Comparison of ENCODE assay signal across 19 cellular contexts in the genomic region with DNA sequence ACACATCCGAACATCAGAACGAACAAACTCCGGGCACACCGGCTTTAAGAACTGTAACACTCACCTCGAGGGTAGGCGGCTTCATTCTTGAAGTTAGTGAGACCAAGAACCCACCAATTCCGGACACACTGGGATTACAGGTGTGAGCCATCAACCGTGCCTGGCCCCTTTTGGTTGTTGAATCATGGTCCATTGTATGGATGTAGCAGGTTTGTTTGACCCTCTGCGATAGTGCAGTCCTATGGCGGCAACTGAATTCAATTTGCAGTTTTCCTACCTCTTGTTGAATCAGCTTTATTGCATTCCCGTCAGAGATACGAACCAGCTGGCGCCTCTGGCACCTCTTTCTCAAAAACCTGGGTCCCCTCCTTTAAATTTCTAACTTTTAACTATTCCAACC.
DNase-seq lines count a peak whose midpoint lies in the region; ATAC-seq, FAIRE-seq and TF ChIP-seq lines count a peak whose summit lies in the region.
"Had no signal": no experiment of that assay in that cellular context is flagged by ENCODE, and none has a peak within 500 bp of the region (broad histone marks: within the 10 kb centered on the region; RNA-seq: fewer than 3 reads in every experiment).

No MANE protein-coding gene starts in this region.

- peaks cover 8% of the 10 kb centered on the region for H3K27me3 Mint-ChIP-seq in CD4-positive, CD25-positive, alpha-beta regulatory T cell
- H3K27me3 Mint-ChIP-seq in Caco-2 (ENCODE audit: insufficient read depth, unreplicated experiment) (no peaks in the 10 kb centered on the region), T-helper 17 cell (peaks cover 39% of the 10 kb centered on the region)

- no peak overlapping the region for H4K8ac ChIP-seq in H1 (ENCODE audit: extremely low read depth, insufficient read depth, low read length)

- no peaks in the 10 kb centered on the region for H3K27me3 ChIP-seq in CD4-positive, CD25-positive, alpha-beta regulatory T cell (ENCODE audit: control insufficient read depth, insufficient read depth, low read length)
- no peaks in the 10 kb centered on the region for H3K27me3 ChIP-seq in Caco-2 (replicated peaks; ENCODE audit: control insufficient read depth, insufficient read depth, low read length)
- no peaks in the 10 kb centered on the region for H3K27me3 ChIP-seq in H1 (replicated peaks in 1 of 4; ENCODE audit: control insufficient read depth in 3 of 4, extremely low read depth in 1 of 4, insufficient read depth in 3 of 4, low read length in 3 of 4)
- H3K27me3 ChIP-seq: BE2C had no signal

- no peaks in the 10 kb centered on the region for H3K9me3 ChIP-seq in CD4-positive, CD25-positive, alpha-beta regulatory T cell (ENCODE audit: control insufficient read depth in 2 of 2, low read length in 2 of 2)
- H3K9me3 ChIP-seq in Caco-2 (no peaks in the 10 kb centered on the region), T-helper 17 cell (ENCODE audit: control insufficient read depth, low read length, poor library complexity, severe bottlenecking) (no peaks in the 10 kb centered on the region), H1 (ENCODE audit: insufficient read depth in 2 of 2, low read depth in 1 of 2, low read length in 1 of 2) (no peaks in the 10 kb centered on the region)
- H3K9me3 ChIP-seq: BE2C had no signal

- H3K23ac ChIP-seq in H1 (ENCODE audit: insufficient read length), result no peak overlapping the region

- no peak overlapping the region for H2AK5ac ChIP-seq in H1 (ENCODE audit: low read depth, low read length)

- no peak overlapping the region for H3K9ac ChIP-seq in H1 (replicated peaks in 1 of 4; ENCODE audit: extremely low read depth in 1 of 4, low read depth in 3 of 4, low read length in 3 of 4)

- H3K4me1 ChIP-seq in CD4-positive, CD25-positive, alpha-beta regulatory T cell (ENCODE audit: control insufficient read depth, insufficient read depth, low read length, poor library complexity, severe bottlenecking), result peaks cover 11% of the 10 kb centered on the region
- H3K4me1 ChIP-seq in Caco-2 (peaks cover 30% of the 10 kb centered on the region), H1 (replicated peaks in 1 of 4; ENCODE audit: control insufficient read depth in 3 of 4, insufficient read depth in 4 of 4, low read length in 3 of 4) (no peaks in the 10 kb centered on the region)

- H3K18ac ChIP-seq in H1 (ENCODE audit: extremely low read depth, low read length), result no peak overlapping the region

- no peaks in the 10 kb centered on the region for H3K23me2 ChIP-seq in H1 (ENCODE audit: low read depth, low read length)

- peak overlapping the region in 2 of 3 donors; percentile 25 to 86 for H3K27ac Mint-ChIP-seq in CD4-positive, CD25-positive, alpha-beta regulatory T cell
- H3K27ac Mint-ChIP-seq in Caco-2 (ENCODE audit: unreplicated experiment) (peak overlapping the region; percentile 57), T-helper 17 cell (peak overlapping the region; percentile 39)

- no peaks in the 10 kb centered on the region for H3K79me2 ChIP-seq in H1 (ENCODE audit: control insufficient read depth in 1 of 2, insufficient read depth in 2 of 2, low read length in 2 of 2)

- H2BK5ac ChIP-seq in H1 (ENCODE audit: low read depth, low read length), result no peak overlapping the region

- no peaks in the 10 kb centered on the region for H3K36me3 ChIP-seq in CD4-positive, CD25-positive, alpha-beta regulatory T cell (ENCODE audit: control insufficient read depth, insufficient read depth, low read length)
- H3K36me3 ChIP-seq in Caco-2 (ENCODE audit: control insufficient read depth, insufficient read depth, low read length) (no peaks in the 10 kb centered on the region), H1 (ENCODE audit: control insufficient read depth in 2 of 4, insufficient read depth in 4 of 4, low read length in 3 of 4) (no peaks in the 10 kb centered on the region)
- H3K36me3 ChIP-seq: BE2C had no signal

- DNase-seq in CD4-positive, CD25-positive, alpha-beta regulatory T cell, result no peak
- DNase-seq in Caco-2, result no peak
- DNase-seq in T-helper 17 cell, result no peak
- DNase-seq in H1 (ENCODE audit: low read depth in 1 of 2, low spot score in 2 of 2), result no peak
- DNase-seq in SIG-M5 (lab: John Stamatoyannopoulos, UW), result no peak
- DNase-seq in AG20443 (ENCODE audit: low spot score), result no peak
- no peak for DNase-seq in NCI-H1105 treated with DMSO at 0.1 percent for 48 hours (lab: John Stamatoyannopoulos, UW)
- DNase-seq: BE2C, DMS153, HCEC 1CT, hypothalamus, kidney glomerular epithelial cell, mesendoderm, NCI-H1417, RPMI8226, SW 1271, trophoblast cell had no signal

- ATAC-seq in CD4-positive, CD25-positive, alpha-beta regulatory T cell (ENCODE audit: low read depth in 2 of 2), result no peak
- ATAC-seq in T-helper 17 cell (no peak), GM19452 (IDR thresholded peaks at IDR 0.05; ENCODE audit: unreplicated experiment) (no peak)

- H3K14ac ChIP-seq in H1 (ENCODE audit: insufficient read length), result no peak overlapping the region

- peaks cover 0 to 2% (median 0%) of the 10 kb centered on the region in 7 donors for H3K9me3 Mint-ChIP-seq in CD4-positive, CD25-positive, alpha-beta regulatory T cell
- H3K9me3 Mint-ChIP-seq in Caco-2 (ENCODE audit: unreplicated experiment), result no peaks in the 10 kb centered on the region

- TF ChIP-seq CTCF in Caco-2 (IDR thresholded peaks at IDR 0.05; ENCODE audit: insufficient read depth in 1 of 2, low read depth in 1 of 2, low read length in 1 of 2, severe bottlenecking in 1 of 2, unreplicated experiment in 1 of 2) (no peak), H1 (IDR thresholded peaks at IDR 0.05; ENCODE audit: control extremely low read depth in 1 of 3, insufficient read depth in 1 of 3, low read depth in 1 of 3, low read length in 3 of 3) (no peak)

- no peak overlapping the region for H2BK20ac ChIP-seq in H1 (ENCODE audit: low read length)

- H4K20me1 ChIP-seq in H1 (replicated peaks in 1 of 2; ENCODE audit: control insufficient read depth in 1 of 2, insufficient read depth in 2 of 2, low read length in 2 of 2), result no peaks in the 10 kb centered on the region

- CTCF ChIA-PET in Caco-2 (lab: Charles Lee) (no interaction called here), H1 (lab: Charles Lee; ENCODE audit: partially characterized antibody) (interaction anchor here (0.6 to 1.9 kb wide), 3 partner anchors 11 to 60 kb away, joined by 4 to 6 read pairs (median 5); no protein-coding TSS in a partner anchor)

- H3K4me3 Mint-ChIP-seq in CD4-positive, CD25-positive, alpha-beta regulatory T cell, result peak overlapping the region; percentile 76 to 88 (median 82)
- H3K4me3 Mint-ChIP-seq in Caco-2 (ENCODE audit: unreplicated experiment) (no peak overlapping the region), T-helper 17 cell (peak overlapping the region; percentile 88)

- intact Hi-C loops in Caco-2 (cut with micrococcal nuclease; ENCODE audit: unreplicated experiment), result loop anchor here (5.0 to 10.0 kb wide), 2 partner anchors 54 to 236 kb away; no protein-coding TSS in a partner anchor

- POLR2A ChIA-PET in Caco-2 (lab: Charles Lee), result no interaction called here
- POLR2A ChIA-PET in H1 (lab: Charles Lee; ENCODE audit: partially characterized antibody), result no interaction called here

- peak overlapping the region; percentile 32; the same call in 1 of the 2 replicates for H2AFZ ChIP-seq in H1 (ENCODE audit: low read length)

- no peak overlapping the region for H3K4me2 ChIP-seq in H1 (ENCODE audit: insufficient read depth in 1 of 2, low read depth in 2 of 2, low read length in 2 of 2)

- BruUV-seq in Caco-2 (replicated peaks; lab: Mats Ljungman, UMichigan), result no TSS peak

- H2BK120ac ChIP-seq in H1 (replicated peaks; ENCODE audit: low read depth, low read length), result no peak overlapping the region

- H4K5ac ChIP-seq in H1 (ENCODE audit: insufficient read length, low read depth, low read length), result no peak overlapping the region

- TF ChIP-seq POLR2A in H1 (IDR thresholded peaks at IDR 0.05; ENCODE audit: control extremely low read depth in 1 of 2, low read depth in 2 of 2, low read length in 2 of 2), result no peak

- H3K56ac ChIP-seq in H1 (replicated peaks; ENCODE audit: insufficient read length, low read depth, low read length), result no peak overlapping the region

- no peak for FAIRE-seq in H1 (lab: Jason Lieb, UNC)
- FAIRE-seq: astrocyte had no signal

- peaks cover 5 to 14% (median 9%) of the 10 kb centered on the region in 4 donors for H3K4me1 Mint-ChIP-seq in CD4-positive, CD25-positive, alpha-beta regulatory T cell
- H3K4me1 Mint-ChIP-seq in Caco-2 (ENCODE audit: low read depth, unreplicated experiment), result peaks cover 28% of the 10 kb centered on the region
- H3K4me1 Mint-ChIP-seq in T-helper 17 cell, result peaks cover 15% of the 10 kb centered on the region

- WGBS in H1 (ENCODE audit: extremely low coverage in 1 of 2, insufficient coverage in 1 of 2, insufficient read length in 1 of 2, insufficient replicate concordance in 2 of 2, low coverage in 1 of 2, low lambda C conversion rate in 2 of 2, missing lambda C conversion rate in 1 of 2), 2 experiments, result 97% methylated on average over 13 of the region's 13 CpGs; no CpG with 5 or more reads in 1 of the 2 experiments

- TF ChIP-seq RAD21 in H1 (IDR thresholded peaks at IDR 0.05 in 1 of 2, conservative IDR thresholded peaks at IDR 0.05 in 1 of 2; ENCODE audit: low read depth in 2 of 2, low read length in 2 of 2), result no peak

- no peak overlapping the region for H4K91ac ChIP-seq in H1 (replicated peaks; ENCODE audit: insufficient read length, low read length)

- H3K36me3 Mint-ChIP-seq in CD4-positive, CD25-positive, alpha-beta regulatory T cell, result no peaks in the 10 kb centered on the region
- no peaks in the 10 kb centered on the region for H3K36me3 Mint-ChIP-seq in Caco-2 (ENCODE audit: insufficient read depth, unreplicated experiment)
- no peaks in the 10 kb centered on the region for H3K36me3 Mint-ChIP-seq in T-helper 17 cell (ENCODE audit: low read depth)

- no peak overlapping the region for H3K27ac ChIP-seq in CD4-positive, CD25-positive, alpha-beta regulatory T cell (ENCODE audit: insufficient read depth, low read length, poor library complexity, severe bottlenecking)
- H3K27ac ChIP-seq in H1 (ENCODE audit: low read depth, low read length), result no peak overlapping the region

- no peak for TF ChIP-seq EP300 in H1 (IDR thresholded peaks at IDR 0.05; ENCODE audit: borderline replicate concordance in 1 of 2, low read depth in 2 of 2, low read length in 2 of 2)

- peak overlapping the region; percentile 32 for H3K4me3 ChIP-seq in CD4-positive, CD25-positive, alpha-beta regulatory T cell (ENCODE audit: low read depth, low read length)
- H3K4me3 ChIP-seq in Caco-2 (ENCODE audit: low read depth, low read length) (no peak overlapping the region), H1 (ENCODE audit: extremely low read depth in 1 of 4, insufficient read depth in 2 of 4, low read depth in 3 of 4, low read length in 4 of 4) (no peak overlapping the region)

- H3K4ac ChIP-seq in H1 (replicated peaks; ENCODE audit: insufficient read length, low read depth, low read length), result no peak overlapping the region

- no peaks in the 10 kb centered on the region for H3K79me1 ChIP-seq in H1 (ENCODE audit: low read depth, low read length)

- H2BK15ac ChIP-seq in H1 (ENCODE audit: low read length), result no peak overlapping the region

- no peak overlapping the region for H2BK12ac ChIP-seq in H1 (ENCODE audit: low read depth, low read length)

TF ChIP-seq in H1, 55 proteins besides CTCF, POLR2A, EP300 and RAD21 (continues in another document):
- no peak for TF ChIP-seq TAF1 (IDR thresholded peaks at IDR 0.05; ENCODE audit: low read depth, low read length)
- TF ChIP-seq RBBP5 (IDR thresholded peaks at IDR 0.05; ENCODE audit: borderline replicate concordance, low read depth, low read length), result no peak
- no peak for TF ChIP-seq SP1 (IDR thresholded peaks at IDR 0.05; ENCODE audit: low read depth, low read length)
